8 cellular contexts compared by ENCODE assay signal in the genomic region with DNA sequence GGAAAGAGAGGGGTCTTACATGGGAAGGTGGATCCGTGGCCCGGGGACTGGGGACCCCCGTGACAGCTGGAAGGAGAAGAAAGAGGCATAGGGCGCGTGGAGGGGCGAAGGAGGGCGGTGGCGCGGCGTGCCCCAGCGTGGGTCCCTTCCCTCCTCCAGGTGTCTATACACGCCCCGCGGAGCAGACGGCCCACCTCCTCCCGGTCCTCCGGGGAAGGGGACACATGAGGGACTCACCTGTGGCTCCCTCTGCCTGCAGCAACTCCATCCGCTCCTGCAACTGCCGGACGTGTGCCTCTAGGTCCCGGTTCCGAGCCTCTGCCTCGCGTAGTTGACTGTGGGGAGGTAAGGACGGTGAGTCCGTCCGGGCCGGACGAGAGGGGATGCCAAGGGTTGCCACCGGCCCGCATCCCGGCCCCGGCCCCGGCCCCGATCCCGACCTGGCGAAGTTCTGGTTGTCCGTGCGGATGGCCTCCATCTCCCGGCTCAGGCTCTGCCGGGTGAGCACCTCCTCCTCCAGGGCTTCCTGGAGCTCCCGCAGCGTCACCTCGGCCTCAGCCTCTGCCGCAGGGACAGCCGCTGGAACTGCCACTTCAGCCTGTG. TPM values are rescaled to one million over a fixed set of nuclear protein-coding genes. Genes with fewer than 3 reads are reported as not detected.
DNase-seq lines count a peak whose midpoint lies in the region; ATAC-seq and TF ChIP-seq lines count a peak whose summit lies in the region.

No MANE protein-coding gene starts in this region.

- H3K36me3 ChIP-seq in breast epithelium (no peaks in the 10 kb centered on the region), thyroid gland (peaks cover 2 to 7% of the 10 kb centered on the region in 2 donors)

- no peak for DNase-seq in T-helper 2 cell treated with Interferon-gamma antibody and Interleukin-4, amounts not matched to agents 5 μg/mL and 100 μg/mL, for 36 hours (ENCODE audit: low spot score)
- no peak for DNase-seq in T-helper 2 cell
- no peak for DNase-seq in breast epithelium (ENCODE audit: low spot score in 2 of 2)
- no peak for DNase-seq in memory B cell (ENCODE audit: low spot score in 2 of 2)
- DNase-seq in thyroid gland = peak in 1 of 2 donors; percentile 27
- DNase-seq in dermis blood vessel endothelial cell = no peak
- DNase-seq in NCI-H345 (lab: John Stamatoyannopoulos, UW) = no peak
- DNase-seq in SW480 (ENCODE audit: low spot score) = no peak

- H3K27ac Mint-ChIP-seq in T-helper 2 cell treated with Interferon-gamma antibody and Interleukin-4, amounts not matched to agents 5 μg/mL and 100 μg/mL, for 36 hours = no peak overlapping the region
- peak overlapping the region; percentile 85 for H3K27ac Mint-ChIP-seq in memory B cell

- H3K4me1 Mint-ChIP-seq in T-helper 2 cell treated with Interferon-gamma antibody and Interleukin-4, amounts not matched to agents 5 μg/mL and 100 μg/mL, for 36 hours (ENCODE audit: low read depth) = peaks cover 8% of the 10 kb centered on the region
- H3K4me1 Mint-ChIP-seq in memory B cell = peaks cover 19% of the 10 kb centered on the region

- WGBS in thyroid gland, 2 donors = 79 to 81% methylated on average over 21 to 31 of the region's 46 CpGs

- peaks cover 11% of the 10 kb centered on the region for H3K27me3 Mint-ChIP-seq in T-helper 2 cell treated with Interferon-gamma antibody and Interleukin-4, amounts not matched to agents 5 μg/mL and 100 μg/mL, for 36 hours (ENCODE audit: low read depth)
- peaks cover 3% of the 10 kb centered on the region for H3K27me3 Mint-ChIP-seq in memory B cell

- peak overlapping the region; percentile 54 for H3K4me3 Mint-ChIP-seq in T-helper 2 cell treated with Interferon-gamma antibody and Interleukin-4, amounts not matched to agents 5 μg/mL and 100 μg/mL, for 36 hours
- peak overlapping the region; percentile 93 for H3K4me3 Mint-ChIP-seq in memory B cell

- H3K27me3 ChIP-seq in breast epithelium (no peaks in the 10 kb centered on the region), thyroid gland (no peaks in the 10 kb centered on the region)

- ATAC-seq in memory B cell (ENCODE audit: low read depth) = no peak

- TF ChIP-seq POLR2A in breast epithelium (IDR thresholded peaks at IDR 0.05) (no peak), thyroid gland (IDR thresholded peaks at IDR 0.05) (no peak)

- no peak for TF ChIP-seq CTCF in breast epithelium (IDR thresholded peaks at IDR 0.05)
- no peak for TF ChIP-seq CTCF in thyroid gland (IDR thresholded peaks at IDR 0.05)

- H3K27ac ChIP-seq in breast epithelium (peak overlapping the region; percentile 90 to 98), thyroid gland (peak overlapping the region in 2 of 3 donors; percentile 64 to 91)

- intact Hi-C loops in breast epithelium (cut with DNase I; ENCODE audit: low total_unique reads) (no loop called here), thyroid gland (cut with DNase I) (no loop called here)

- H3K4me1 ChIP-seq in breast epithelium (peaks cover 0 to 5% of the 10 kb centered on the region in 2 donors), thyroid gland (peaks cover 8 to 14% of the 10 kb centered on the region in 2 donors)

- no peaks in the 10 kb centered on the region for H3K36me3 Mint-ChIP-seq in T-helper 2 cell treated with Interferon-gamma antibody and Interleukin-4, amounts not matched to agents 5 μg/mL and 100 μg/mL, for 36 hours (ENCODE audit: low read depth)
- no peaks in the 10 kb centered on the region for H3K36me3 Mint-ChIP-seq in memory B cell

- H3K9me3 ChIP-seq in breast epithelium (no peaks in the 10 kb centered on the region), thyroid gland (no peaks in the 10 kb centered on the region)

- H3K4me3 ChIP-seq in breast epithelium = peak overlapping the region in 2 of 3 donors; percentile 83 to 94
- no peak overlapping the region for H3K4me3 ChIP-seq in thyroid gland (replicated peaks in 1 of 3)

- H3K9me3 Mint-ChIP-seq in T-helper 2 cell treated with Interferon-gamma antibody and Interleukin-4, amounts not matched to agents 5 μg/mL and 100 μg/mL, for 36 hours = no peaks in the 10 kb centered on the region
- no peaks in the 10 kb centered on the region for H3K9me3 Mint-ChIP-seq in memory B cell

RNA-seq across cellular contexts. Expression of gene SIX5, which starts 2.4 kb away (rescaled TPM):
- 10 to 100 TPM in 2 of 3 donors, 1 to 10 TPM in 1; 8.6 to 11.8 (median 11.8) TPM for total RNA-seq in breast epithelium
- total RNA-seq in thyroid gland = 10 to 100 TPM; 18.3 to 33.0 (median 23.3) TPM
- total RNA-seq in dermis blood vessel endothelial cell = 9.8 and 11.7 TPM in 2 replicates

RNA-seq across cellular contexts. Expression of gene DMPK, which starts 10.9 kb away (rescaled TPM):
- total RNA-seq in breast epithelium (10 to 100 TPM; 16.0 to 25.6 (median 24.5) TPM), thyroid gland (10 to 100 TPM; 18.9 to 32.6 (median 26.3) TPM), dermis blood vessel endothelial cell (10.9 and 12.4 TPM in 2 replicates)

RNA-seq across cellular contexts. Expression of gene DMWD, which starts 21.2 kb away (rescaled TPM):
- 10 to 100 TPM; 24.2 to 31.1 (median 29.3) TPM for total RNA-seq in breast epithelium
- total RNA-seq in thyroid gland = 10 to 100 TPM; 38.2 to 69.7 (median 48.3) TPM
- total RNA-seq in dermis blood vessel endothelial cell = 28.8 and 31.7 TPM in 2 replicates

RNA-seq across cellular contexts. Expression of gene MEIOSIN, which starts 38.2 kb away (rescaled TPM):
- total RNA-seq in breast epithelium (not detected), thyroid gland (not detected), dermis blood vessel endothelial cell (not detected in 2 replicates)

RNA-seq across cellular contexts. Expression of gene FBXO46, which starts 40.7 kb away (rescaled TPM):
- total RNA-seq in breast epithelium (10 to 100 TPM in 2 of 3 donors, 1 to 10 TPM in 1; 8.0 to 15.1 (median 13.8) TPM), thyroid gland (10 to 100 TPM; 13.7 to 22.3 (median 17.4) TPM), dermis blood vessel endothelial cell (7.7 and 7.8 TPM in 2 replicates)

Comparison
In these comparisons a context has a peak if more than half of its experiments do, and no peak if none do; other contexts are left out.
1. H3K4me3 ChIP-seq: peak in breast epithelium (2 of 3); none in thyroid gland (0 of 3).